ENCODE assay signal across 22 cellular contexts in the genomic region with DNA sequence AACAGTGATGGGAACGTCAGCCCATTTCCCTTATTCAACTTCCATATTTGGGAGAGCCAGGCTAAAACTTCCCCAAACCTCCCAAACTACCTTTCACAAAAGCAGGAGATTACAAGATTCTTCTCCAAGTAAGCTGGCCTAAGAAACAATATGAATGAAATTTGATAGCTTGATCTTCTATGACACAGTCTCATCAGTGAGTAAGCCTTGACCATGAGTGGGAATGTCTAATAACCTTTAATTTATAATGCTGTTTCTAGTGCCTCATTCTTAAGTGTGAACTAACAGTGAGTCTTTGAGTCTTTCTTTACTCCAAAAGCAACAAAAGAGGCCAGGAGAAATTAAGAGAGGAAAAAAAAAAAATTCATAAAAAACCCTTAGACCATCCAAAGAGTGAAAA.
A peak's percentile ranks its signal among the peaks of the same experiment; 100 is the strongest.
DNase-seq lines count a peak whose midpoint lies in the region; ATAC-seq and TF ChIP-seq lines count a peak whose summit lies in the region.
"Had no signal": no experiment of that assay in that cellular context is flagged by ENCODE, and none has a peak within 500 bp of the region (broad histone marks: within the 10 kb centered on the region; RNA-seq: fewer than 3 reads in every experiment).

No MANE protein-coding gene starts in this region.

- H3K9me3 ChIP-seq in mammary epithelial cell (replicated peaks; ENCODE audit: insufficient read depth, low read length) (no peaks in the 10 kb centered on the region), breast epithelium (no peaks in the 10 kb centered on the region), RWPE2 (ENCODE audit: severe bottlenecking) (no peaks in the 10 kb centered on the region), fibroblast of lung (ENCODE audit: control insufficient read depth, insufficient read depth, low read depth, low read length) (no peaks in the 10 kb centered on the region), testis (no peaks in the 10 kb centered on the region)
- H3K9me3 ChIP-seq: BE2C, colonic mucosa had no signal

- WGBS in mammary epithelial cell (ENCODE audit: low coverage, missing lambda C conversion rate), result 87% methylated on average over 1 of the region's 1 CpG
- WGBS in testis, 2 donors, result 67 to 76% methylated on average over 1 of the region's 1 CpG

- peak; percentile 22 for DNase-seq in mammary epithelial cell
- no peak for DNase-seq in breast epithelium (ENCODE audit: low spot score in 2 of 2)
- no peak for DNase-seq in RWPE2 (ENCODE audit: low spot score)
- DNase-seq in fibroblast of lung (ENCODE audit: low read depth in 2 of 2), result peak; percentile 17 to 54
- no peak for DNase-seq in GM19238 (ENCODE audit: insufficient read length, low spot score)
- no peak for DNase-seq in epidermal melanocyte (ENCODE audit: insufficient read length, low spot score)
- DNase-seq in testis, result no peak
- DNase-seq: activated CD8-positive, alpha-beta T cell treated with anti-CD3 and anti-CD28 coated beads, Interleukin-2, amount 10 ng/mL, durations not matched to agents 7 days and 5 days; activated effector memory CD4-positive, alpha-beta T cell treated with anti-CD3 and anti-CD28 coated beads, Interleukin-2, amount 50 U/mL, for 16 hours; BE2C; brain microvascular endothelial cell; colonic mucosa; effector memory CD8-positive, alpha-beta T cell; NCI-H1417; NCI-H2081 treated with DMSO at 0.1 percent for 48 hours; NCI-H446 treated with DMSO at 0.1 percent for 48 hours; Right ventricle myocardium superior; SW 1271; T1000 had no signal

- H3K27ac ChIP-seq in mammary epithelial cell (ENCODE audit: insufficient read depth, low read depth, low read length) (no peak overlapping the region), breast epithelium (no peak overlapping the region), RWPE2 (ENCODE audit: poor library complexity, severe bottlenecking) (no peak overlapping the region), fibroblast of lung (ENCODE audit: insufficient read depth, low read length) (no peak overlapping the region), testis (no peak overlapping the region)
- H3K27ac ChIP-seq: brain microvascular endothelial cell, colonic mucosa, skin epidermis had no signal

- BruUV-seq in mammary epithelial cell (replicated peaks; lab: Mats Ljungman, UMichigan), result no TSS peak

- TF ChIP-seq CTCF in mammary epithelial cell (conservative IDR thresholded peaks at IDR 0.05 in 1 of 2, IDR thresholded peaks at IDR 0.05 in 1 of 2; ENCODE audit: extremely low read depth in 1 of 2, insufficient read depth in 1 of 2, low read depth in 1 of 2, low read length in 2 of 2) (no peak), breast epithelium (IDR thresholded peaks at IDR 0.05) (no peak), RWPE2 (IDR thresholded peaks at IDR 0.05; ENCODE audit: poor library complexity, severe bottlenecking) (no peak), fibroblast of lung (conservative IDR thresholded peaks at IDR 0.05 in 1 of 2, IDR thresholded peaks at IDR 0.05 in 1 of 2; ENCODE audit: low read depth in 1 of 2, low read length in 2 of 2) (no peak), testis (IDR thresholded peaks at IDR 0.05) (no peak)

- in situ Hi-C loops in mammary epithelial cell (cut with MboI; ENCODE audit: low sequenced_read_pairs in 2 of 2), result no loop called here

- peak; percentile 77 for ATAC-seq in RWPE2 (ENCODE audit: low read depth)
- ATAC-seq in GM19324 (IDR thresholded peaks at IDR 0.05; ENCODE audit: low FRiP score, unreplicated experiment), result no peak
- ATAC-seq: activated CD8-positive, alpha-beta T cell treated with anti-CD3 and anti-CD28 coated beads, Interleukin-2, amount 10 ng/mL, durations not matched to agents 7 days and 5 days; effector memory CD8-positive, alpha-beta T cell; HCT116 had no signal

- no peaks in the 10 kb centered on the region for H4K20me1 ChIP-seq in mammary epithelial cell (ENCODE audit: insufficient read depth, low read length)
- no peaks in the 10 kb centered on the region for H4K20me1 ChIP-seq in fibroblast of lung (ENCODE audit: control insufficient read depth, extremely low read depth, insufficient read depth, low read length)

- H3K36me3 ChIP-seq in mammary epithelial cell (ENCODE audit: insufficient read depth, low read length) (no peaks in the 10 kb centered on the region), breast epithelium (no peaks in the 10 kb centered on the region), RWPE2 (ENCODE audit: low read depth) (no peaks in the 10 kb centered on the region), fibroblast of lung (ENCODE audit: control insufficient read depth, insufficient read depth, low read length) (no peaks in the 10 kb centered on the region), testis (ENCODE audit: low read depth, missing control alignments) (no peaks in the 10 kb centered on the region)
- H3K36me3 ChIP-seq: BE2C, brain microvascular endothelial cell, colonic mucosa had no signal

- dilution Hi-C loops in mammary epithelial cell (cut with HindIII; ENCODE audit: low sequenced_read_pairs), result no loop called here

- H3K4me2 ChIP-seq in mammary epithelial cell (ENCODE audit: insufficient read depth, low read depth, low read length), result no peak overlapping the region
- no peak overlapping the region for H3K4me2 ChIP-seq in fibroblast of lung (ENCODE audit: extremely low read depth, insufficient read depth, low read length)

- no peak overlapping the region for H3K4me3 ChIP-seq in mammary epithelial cell (replicated peaks in 1 of 3; ENCODE audit: insufficient read depth in 1 of 3, low read depth in 2 of 3, low read length in 3 of 3)
- no peak overlapping the region for H3K4me3 ChIP-seq in breast epithelium
- no peak overlapping the region for H3K4me3 ChIP-seq in RWPE2 (ENCODE audit: severe bottlenecking)
- H3K4me3 ChIP-seq in fibroblast of lung (replicated peaks in 1 of 4; ENCODE audit: control extremely low read depth in 1 of 4, insufficient read depth in 1 of 4, low read depth in 3 of 4, low read length in 4 of 4), result no peak overlapping the region
- no peak overlapping the region for H3K4me3 ChIP-seq in testis
- H3K4me3 ChIP-seq: colonic mucosa, skin epidermis had no signal

- TF ChIP-seq POLR2A in breast epithelium (IDR thresholded peaks at IDR 0.05) (no peak), testis (IDR thresholded peaks at IDR 0.05) (no peak)

- intact Hi-C loops in mammary epithelial cell (cut with micrococcal nuclease), result no loop called here
- intact Hi-C loops in breast epithelium (cut with DNase I; ENCODE audit: low total_unique reads), result no loop called here
- intact Hi-C loops in testis (cut with DNase I; ENCODE audit: low total_unique reads), result no loop called here

- H3K4me1 ChIP-seq in mammary epithelial cell (ENCODE audit: insufficient read depth, low read length) (no peaks in the 10 kb centered on the region), breast epithelium (no peaks in the 10 kb centered on the region), RWPE2 (ENCODE audit: insufficient read depth, poor library complexity, severe bottlenecking) (peaks cover 5% of the 10 kb centered on the region), fibroblast of lung (ENCODE audit: control insufficient read depth, extremely low read depth, insufficient read depth, low read length) (no peaks in the 10 kb centered on the region), testis (no peaks in the 10 kb centered on the region)
- H3K4me1 ChIP-seq: BE2C, colonic mucosa had no signal

- CTCF ChIA-PET in mammary epithelial cell (lab: Charles Lee; ENCODE audit: low non-redundant PET), result no interaction called here

- no peaks in the 10 kb centered on the region for H3K79me2 ChIP-seq in mammary epithelial cell (ENCODE audit: insufficient read depth, low read length)
- no peaks in the 10 kb centered on the region for H3K79me2 ChIP-seq in fibroblast of lung (ENCODE audit: control insufficient read depth, insufficient read depth, low read length)

- H2AFZ ChIP-seq in mammary epithelial cell (ENCODE audit: low read depth, low read length) (no peak overlapping the region), fibroblast of lung (ENCODE audit: low read length) (no peak overlapping the region)

- H3K9ac ChIP-seq in mammary epithelial cell (ENCODE audit: insufficient read depth, low read length) (no peak overlapping the region), fibroblast of lung (ENCODE audit: insufficient read depth, low read length) (no peak overlapping the region)

- no peaks in the 10 kb centered on the region for H3K27me3 ChIP-seq in mammary epithelial cell (ENCODE audit: insufficient read depth, low read length)
- no peaks in the 10 kb centered on the region for H3K27me3 ChIP-seq in breast epithelium
- no peaks in the 10 kb centered on the region for H3K27me3 ChIP-seq in RWPE2 (ENCODE audit: insufficient read depth, poor library complexity, severe bottlenecking)
- no peaks in the 10 kb centered on the region for H3K27me3 ChIP-seq in fibroblast of lung (ENCODE audit: control insufficient read depth, insufficient read depth, low read length)
- H3K27me3 ChIP-seq in testis, result no peaks in the 10 kb centered on the region
- H3K27me3 ChIP-seq: BE2C, brain microvascular endothelial cell, colonic mucosa had no signal

Comparison
In these comparisons a context has a peak if more than half of its experiments do, and no peak if none do; other contexts are left out.
1. DNase-seq: peak in mammary epithelial cell (single experiment) and fibroblast of lung (2 of 2); none in breast epithelium (0 of 2), RWPE2 (single experiment), GM19238 (single experiment), epidermal melanocyte (single experiment) and testis (single experiment).